ENCODE assay signal across 8 cellular contexts in genomic region chr1:226186124-226187018, GRCh38. TPM values are rescaled to one million over a fixed set of nuclear protein-coding genes. Genes with fewer than 3 reads are reported as not detected.
A peak's percentile ranks its signal among the peaks of the same experiment; 100 is the strongest.
DNase-seq lines count a peak whose midpoint lies in the region; ATAC-seq, FAIRE-seq and TF ChIP-seq lines count a peak whose summit lies in the region.

Gene ACBD3, minus strand, starts transcription at chr1:226186741. Its CDS starts 66 bp downstream, at chr1:226186675.

- H3K27me3 ChIP-seq in cardiac muscle cell (no peaks in the 10 kb centered on the region), trophoblast cell (ENCODE audit: insufficient read depth, low read length) (no peaks in the 10 kb centered on the region), tibial nerve (no peaks in the 10 kb centered on the region)

- peak within 1 kb of the TSS; percentile 91 for H2BK5ac ChIP-seq in trophoblast cell (ENCODE audit: low read depth, low read length, poor library complexity)

- H3K27ac ChIP-seq in cardiac muscle cell = peak within 1 kb of the TSS; percentile 98
- peak within 1 kb of the TSS; percentile 92 for H3K27ac ChIP-seq in trophoblast cell (ENCODE audit: low read depth, low read length)
- peak within 1 kb of the TSS; percentile 89 to 99 (median 94) for H3K27ac ChIP-seq in tibial nerve

- no peaks in the 10 kb centered on the region for H3K36me3 ChIP-seq in cardiac muscle cell
- H3K36me3 ChIP-seq in trophoblast cell (ENCODE audit: control insufficient read depth in 1 of 2, insufficient read depth in 2 of 2, low read length in 2 of 2) = peaks cover 0 to 3% of the 10 kb centered on the region in 2 experiments
- no peaks in the 10 kb centered on the region for H3K36me3 ChIP-seq in tibial nerve

- TF ChIP-seq CTCF in cardiac muscle cell (IDR thresholded peaks at IDR 0.05; ENCODE audit: low read depth, low read length) (no peak), tibial nerve (IDR thresholded peaks at IDR 0.05) (peak in 2 of 5 experiments; percentile 43 to 44)

- peaks cover 21% of the 10 kb centered on the region for H3K79me2 ChIP-seq in trophoblast cell (ENCODE audit: control insufficient read depth, insufficient read depth, low read length, poor library complexity)

- peak within 1 kb of the TSS; percentile 5 for H2BK12ac ChIP-seq in trophoblast cell (ENCODE audit: low read length)

- H3K4me3 ChIP-seq in cardiac muscle cell (peak within 1 kb of the TSS; percentile 98), trophoblast cell (ENCODE audit: low read depth, low read length) (peak within 1 kb of the TSS; percentile 96), tibial nerve (peak within 1 kb of the TSS; percentile 80 to 98 (median 86))

- no peaks in the 10 kb centered on the region for H3K9me3 Mint-ChIP-seq in activated naive CD8-positive, alpha-beta T cell treated with anti-CD3 and anti-CD28 coated beads, Interleukin-2, amount 50 U/mL, for 24 hours

- FAIRE-seq in GM12892 (lab: Jason Lieb, UNC) = peak; percentile 95

- peak within 1 kb of the TSS; percentile 99 for H3K4ac ChIP-seq in trophoblast cell (ENCODE audit: low read depth, low read length)

- peak within 1 kb of the TSS; percentile 98 for H4K12ac ChIP-seq in trophoblast cell (ENCODE audit: low read depth, low read length)

- H3K9ac ChIP-seq in trophoblast cell (ENCODE audit: low read length) = peak within 1 kb of the TSS; percentile 97

- peak within 1 kb of the TSS; percentile 98 for H4K91ac ChIP-seq in trophoblast cell (ENCODE audit: low read depth, low read length)

- peaks cover 10% of the 10 kb centered on the region for H3K79me1 ChIP-seq in trophoblast cell (ENCODE audit: low read length)

- H4K8ac ChIP-seq in trophoblast cell (ENCODE audit: low read depth, low read length) = peak within 1 kb of the TSS; percentile 98

- peak within 1 kb of the TSS; percentile 91 for H2BK120ac ChIP-seq in trophoblast cell (ENCODE audit: insufficient read depth, low read length, poor library complexity)

- peak; percentile 96 for TF ChIP-seq POLR2A in GM12892 (IDR thresholded peaks at IDR 0.05; ENCODE audit: low read depth, low read length)
- peak; percentile 83 to 89 for TF ChIP-seq POLR2A in tibial nerve (IDR thresholded peaks at IDR 0.05)

- TF ChIP-seq EP300 in tibial nerve (IDR thresholded peaks at IDR 0.05) = peak in 1 of 2 donors; percentile 92

- peak within 1 kb of the TSS; percentile 96 for H2AFZ ChIP-seq in trophoblast cell (ENCODE audit: insufficient read depth, low read length, poor library complexity)

- H3K14ac ChIP-seq in trophoblast cell (ENCODE audit: low read length) = peak within 1 kb of the TSS; percentile 98

- no peaks in the 10 kb centered on the region for H3K27me3 Mint-ChIP-seq in activated naive CD8-positive, alpha-beta T cell treated with anti-CD3 and anti-CD28 coated beads, Interleukin-2, amount 50 U/mL, for 24 hours

- peaks cover 10% of the 10 kb centered on the region for H3K36me3 Mint-ChIP-seq in activated naive CD8-positive, alpha-beta T cell treated with anti-CD3 and anti-CD28 coated beads, Interleukin-2, amount 50 U/mL, for 24 hours (ENCODE audit: low read depth)

- DNase-seq in GM12892 (ENCODE audit: insufficient read length) (peak; percentile 94), NCI-H1436 treated with DMSO at 0.1 percent for 48 hours (lab: John Stamatoyannopoulos, UW) (peak; percentile 46), T follicular helper cell (ENCODE audit: low read depth) (peak; percentile 78), cardiac muscle cell (ENCODE audit: low read depth in 1 of 2, low spot score in 1 of 2) (peak; percentile 89 to 93), trophoblast cell (peak; percentile 77 to 86), tibial nerve (ENCODE audit: low spot score in 2 of 2) (peak; percentile 72 to 90)
- peak; percentile 85 for DNase-seq in activated naive CD8-positive, alpha-beta T cell treated with anti-CD3 and anti-CD28 coated beads, Interleukin-2, amount 50 U/mL, for 24 hours

- no peak within 1 kb of the TSS for H3K23ac ChIP-seq in trophoblast cell (ENCODE audit: low read length)

- H3K4me3 Mint-ChIP-seq in activated naive CD8-positive, alpha-beta T cell treated with anti-CD3 and anti-CD28 coated beads, Interleukin-2, amount 50 U/mL, for 24 hours = peak within 1 kb of the TSS; percentile 93

- peak within 1 kb of the TSS; percentile 91 for H3K18ac ChIP-seq in trophoblast cell (ENCODE audit: low read length)

- H3K4me1 ChIP-seq in cardiac muscle cell (ENCODE audit: low read depth) (peaks cover 20% of the 10 kb centered on the region), trophoblast cell (ENCODE audit: control insufficient read depth in 1 of 2, insufficient read depth in 2 of 2, low read length in 2 of 2) (peaks cover 4 to 6% of the 10 kb centered on the region in 2 experiments), tibial nerve (peaks cover 0 to 50% (median 28%) of the 10 kb centered on the region in 4 donors)

- peak within 1 kb of the TSS; percentile 91 for H3K27ac Mint-ChIP-seq in activated naive CD8-positive, alpha-beta T cell treated with anti-CD3 and anti-CD28 coated beads, Interleukin-2, amount 50 U/mL, for 24 hours

- peak within 1 kb of the TSS; percentile 83 for H3K4me2 ChIP-seq in trophoblast cell (ENCODE audit: low read length)

- H3K4me1 Mint-ChIP-seq in activated naive CD8-positive, alpha-beta T cell treated with anti-CD3 and anti-CD28 coated beads, Interleukin-2, amount 50 U/mL, for 24 hours = peaks cover 41% of the 10 kb centered on the region

- H3K9me3 ChIP-seq in cardiac muscle cell (ENCODE audit: low read depth) (no peaks in the 10 kb centered on the region), trophoblast cell (ENCODE audit: insufficient read depth, low read depth, low read length) (no peaks in the 10 kb centered on the region), tibial nerve (no peaks in the 10 kb centered on the region)

- no CpG with 5 or more reads among the region's 75 CpGs for WGBS in trophoblast cell (ENCODE audit: extremely low coverage, insufficient coverage, insufficient read length)
- WGBS in tibial nerve, 2 donors = 0% methylated on average over 17 to 25 of the region's 75 CpGs

- H2AK5ac ChIP-seq in trophoblast cell (ENCODE audit: low read length) = peak within 1 kb of the TSS; percentile 19

- ATAC-seq in HG02840 (IDR thresholded peaks at IDR 0.05; ENCODE audit: low FRiP score, unreplicated experiment) = peak; percentile 96
- ATAC-seq in activated naive CD8-positive, alpha-beta T cell treated with anti-CD3 and anti-CD28 coated beads, Interleukin-2, amount 50 U/mL, for 24 hours = peak; percentile 97

RNA-seq across cellular contexts. Expression of gene ACBD3, which starts in this region (rescaled TPM):
- polyA plus RNA-seq in GM12892 (2012; ENCODE audit: missing spikeins) = 15.8 TPM
- 37.3 and 47.4 TPM in 2 replicates for total RNA-seq in cardiac muscle cell
- 41.7 and 45.5 TPM in 2 replicates for polyA plus RNA-seq in cardiac muscle cell
- polyA plus RNA-seq in trophoblast cell (2013) = 46.7 and 46.8 TPM in 2 replicates
- total RNA-seq in tibial nerve = 10 to 100 TPM; 41.4 to 54.9 (median 45.4) TPM

Comparison
In these comparisons a context has a peak if more than half of its experiments do, and no peak if none do; other contexts are left out.
1. Peak in every context shown above with its lines: DNase-seq, ATAC-seq, H3K4me3 ChIP-seq and H3K27ac ChIP-seq.